In genomic region chr22:50523458-50523805, GRCh38 we compare ENCODE assay signal across 14 cellular contexts. TPM values are rescaled to one million over a fixed set of nuclear protein-coding genes. Genes with fewer than 3 reads are reported as not detected.
A peak's percentile ranks its signal among the peaks of the same experiment; 100 is the strongest.
DNase-seq lines count a peak whose midpoint lies in the region; ATAC-seq and TF ChIP-seq lines count a peak whose summit lies in the region.
"Had no signal": no experiment of that assay in that cellular context is flagged by ENCODE, and none has a peak within 500 bp of the region (broad histone marks: within the 10 kb centered on the region; RNA-seq: fewer than 3 reads in every experiment).

No MANE protein-coding gene starts in this region.

- no peaks in the 10 kb centered on the region for H3K9me3 Mint-ChIP-seq in activated T-cell treated with anti-CD3 and anti-CD28 coated beads, Interleukin-2, amount 50 U/mL, for 24 hours
- no peaks in the 10 kb centered on the region for H3K9me3 Mint-ChIP-seq in activated CD8-positive, alpha-beta T cell treated with anti-CD3 and anti-CD28 coated beads for 36 hours
- no peaks in the 10 kb centered on the region for H3K9me3 Mint-ChIP-seq in neural progenitor cell

- H3F3A ChIP-seq in neural progenitor cell (ENCODE audit: low read depth): peaks cover 27% of the 10 kb centered on the region

- POLR2A ChIA-PET in activated CD8-positive, alpha-beta T cell treated with anti-CD3 and anti-CD28 coated beads for 36 hours (lab: Charles Lee): interaction anchor here (0.8 to 5.8 kb wide), 7 partner anchors 8 to 97 kb away, joined by 3 to 111 read pairs (median 21); partner anchors contain the start of genes LMF2, NCAPH2, SBF1 and SYCE3

- H3K4me1 ChIP-seq in neural progenitor cell: peaks cover 7% of the 10 kb centered on the region

- CTCF ChIA-PET in activated CD8-positive, alpha-beta T cell treated with anti-CD3 and anti-CD28 coated beads for 36 hours (lab: Charles Lee): no interaction called here

- ATAC-seq in activated CD8-positive, alpha-beta T cell treated with anti-CD3 and anti-CD28 coated beads for 36 hours: no peak
- ATAC-seq in HG02623 (IDR thresholded peaks at IDR 0.05; ENCODE audit: unreplicated experiment): no peak
- ATAC-seq: GM23338 had no signal

- H3K27me3 Mint-ChIP-seq in activated T-cell treated with anti-CD3 and anti-CD28 coated beads, Interleukin-2, amount 50 U/mL, for 24 hours: no peaks in the 10 kb centered on the region
- H3K27me3 Mint-ChIP-seq in activated CD8-positive, alpha-beta T cell treated with anti-CD3 and anti-CD28 coated beads for 36 hours: no peaks in the 10 kb centered on the region
- H3K27me3 Mint-ChIP-seq in neural progenitor cell (ENCODE audit: insufficient read depth, low read depth): peaks cover 21% of the 10 kb centered on the region

- peak overlapping the region; percentile 92 for H3K4me3 Mint-ChIP-seq in activated T-cell treated with anti-CD3 and anti-CD28 coated beads, Interleukin-2, amount 50 U/mL, for 24 hours
- peak overlapping the region; percentile 94 for H3K4me3 Mint-ChIP-seq in activated CD8-positive, alpha-beta T cell treated with anti-CD3 and anti-CD28 coated beads for 36 hours
- H3K4me3 Mint-ChIP-seq in neural progenitor cell: peak overlapping the region; percentile 55
- H3K4me3 Mint-ChIP-seq: GM23338 had no signal

- intact Hi-C loops in activated CD8-positive, alpha-beta T cell treated with anti-CD3 and anti-CD28 coated beads for 36 hours (cut with micrococcal nuclease): no loop called here

- H3K4me2 ChIP-seq in neural progenitor cell: no peak overlapping the region
- H3K4me2 ChIP-seq: GM23338 had no signal

- peak overlapping the region; percentile 74 for H3K27ac Mint-ChIP-seq in activated T-cell treated with anti-CD3 and anti-CD28 coated beads, Interleukin-2, amount 50 U/mL, for 24 hours
- no peak overlapping the region for H3K27ac Mint-ChIP-seq in activated CD8-positive, alpha-beta T cell treated with anti-CD3 and anti-CD28 coated beads for 36 hours
- no peak overlapping the region for H3K27ac Mint-ChIP-seq in neural progenitor cell
- H3K27ac Mint-ChIP-seq: GM23338 had no signal

- H3K36me3 Mint-ChIP-seq in activated T-cell treated with anti-CD3 and anti-CD28 coated beads, Interleukin-2, amount 50 U/mL, for 24 hours (ENCODE audit: low read depth): peaks cover 80% of the 10 kb centered on the region
- H3K36me3 Mint-ChIP-seq in activated CD8-positive, alpha-beta T cell treated with anti-CD3 and anti-CD28 coated beads for 36 hours (ENCODE audit: low read depth): peaks cover 31% of the 10 kb centered on the region
- peaks cover 10% of the 10 kb centered on the region for H3K36me3 Mint-ChIP-seq in neural progenitor cell

- no peak overlapping the region for H3K27ac ChIP-seq in neural progenitor cell

- no peaks in the 10 kb centered on the region for H3K9me3 ChIP-seq in neural progenitor cell (ENCODE audit: low read depth)

- peaks cover 9% of the 10 kb centered on the region for H3K79me2 ChIP-seq in neural progenitor cell (ENCODE audit: low read depth)

- H3K9ac ChIP-seq in neural progenitor cell: no peak overlapping the region

- H2AFZ ChIP-seq in neural progenitor cell (replicated peaks): no peak overlapping the region
- H2AFZ ChIP-seq: GM23338 had no signal

- peaks cover 39% of the 10 kb centered on the region for H4K20me1 ChIP-seq in neural progenitor cell (ENCODE audit: low read depth)

- no peak for DNase-seq in activated T-cell treated with anti-CD3 and anti-CD28 coated beads, Interleukin-2, amount 50 U/mL, for 24 hours
- DNase-seq in activated T-cell treated with anti-CD3 and anti-CD28 coated beads, Interleukin-2, amount 50 U/mL, for 1 hour: no peak
- no peak for DNase-seq in activated CD8-positive, alpha-beta T cell treated with anti-CD3 and anti-CD28 coated beads for 36 hours
- DNase-seq in neural progenitor cell (ENCODE audit: low spot score): no peak
- DNase-seq in RPMI8226: no peak
- DNase-seq: activated CD4-positive, alpha-beta T cell treated with anti-CD3 and anti-CD28 coated beads for 1 hour; NCI-H1417; NCI-H748 treated with DMSO at 0.1 percent for 48 hours; trophoblast cell had no signal

- H3K4me3 ChIP-seq in neural progenitor cell: no peak overlapping the region
- H3K4me3 ChIP-seq: GM23338 had no signal

- TF ChIP-seq CTCF in activated CD8-positive, alpha-beta T cell treated with anti-CD3 and anti-CD28 coated beads for 36 hours (IDR thresholded peaks at IDR 0.05): no peak
- TF ChIP-seq CTCF in neural progenitor cell (IDR thresholded peaks at IDR 0.05): no peak

- H3K36me3 ChIP-seq in neural progenitor cell: no peaks in the 10 kb centered on the region

- peaks cover 32% of the 10 kb centered on the region for H3K4me1 Mint-ChIP-seq in activated T-cell treated with anti-CD3 and anti-CD28 coated beads, Interleukin-2, amount 50 U/mL, for 24 hours (ENCODE audit: low read depth)
- peaks cover 23% of the 10 kb centered on the region for H3K4me1 Mint-ChIP-seq in activated CD8-positive, alpha-beta T cell treated with anti-CD3 and anti-CD28 coated beads for 36 hours (ENCODE audit: low read depth)
- H3K4me1 Mint-ChIP-seq in neural progenitor cell: peaks cover 12% of the 10 kb centered on the region

- H3K27me3 ChIP-seq in neural progenitor cell: peaks cover 23% of the 10 kb centered on the region

RNA-seq across cellular contexts. Expression of gene SCO2, which starts 2.0 kb away (rescaled TPM):
- 1 to 10 TPM in 1 of 2 experiments, not detected in 1; 2.7 TPM for total RNA-seq in activated CD8-positive, alpha-beta T cell treated with anti-CD3 and anti-CD28 coated beads for 36 hours
- total RNA-seq in neural progenitor cell (ENCODE audit: low replicate concordance): 1.1 TPM in 1 of 2 replicates, not detected in the other

RNA-seq across cellular contexts. Expression of gene TYMP, which starts 6.4 kb away (rescaled TPM):
- total RNA-seq in activated CD8-positive, alpha-beta T cell treated with anti-CD3 and anti-CD28 coated beads for 36 hours: 10 to 100 TPM; 24.2 to 24.7 TPM
- 0.81 TPM in 1 of 2 replicates, not detected in the other for total RNA-seq in neural progenitor cell (ENCODE audit: low replicate concordance)

RNA-seq across cellular contexts. Expression of gene NCAPH2, which starts 15.4 kb away (rescaled TPM):
- total RNA-seq in activated CD8-positive, alpha-beta T cell treated with anti-CD3 and anti-CD28 coated beads for 36 hours: 100 to 1,000 TPM; 121 to 126 TPM
- 41.2 and 64.4 TPM in 2 replicates for total RNA-seq in neural progenitor cell (ENCODE audit: low replicate concordance)

RNA-seq across cellular contexts. Expression of gene LMF2, which starts 15.9 kb away (rescaled TPM):
- total RNA-seq in activated CD8-positive, alpha-beta T cell treated with anti-CD3 and anti-CD28 coated beads for 36 hours: 10 to 100 TPM; 48.0 to 48.8 TPM
- 7.1 and 38.2 TPM in 2 replicates for total RNA-seq in neural progenitor cell (ENCODE audit: low replicate concordance)

RNA-seq across cellular contexts. Expression of gene KLHDC7B, which starts 22.3 kb away (rescaled TPM):
- total RNA-seq in activated CD8-positive, alpha-beta T cell treated with anti-CD3 and anti-CD28 coated beads for 36 hours: 1 to 10 TPM; 5.8 to 6.8 TPM
- not detected in 2 replicates for total RNA-seq in neural progenitor cell (ENCODE audit: low replicate concordance)
- total RNA-seq: frontal cortex, GM23338, myocyte, skeletal muscle tissue had no signal

Comparison
In these comparisons a context has a peak if more than half of its experiments do, and no peak if none do; other contexts are left out.
1. RNA of gene TYMP, which starts 6.4 kb away (total RNA-seq): 24.2 to 24.7 TPM in activated CD8-positive, alpha-beta T cell treated with anti-CD3 and anti-CD28 coated beads for 36 hours; 0.81 TPM in neural progenitor cell; every median in the first group is over 10 times any median in the second.
2. Peak in every context shown above with its lines, with median percentiles within 50 percentile points of each other: H3K4me3 Mint-ChIP-seq.